ENCODE assay signal across 9 cellular contexts in the genomic region with DNA sequence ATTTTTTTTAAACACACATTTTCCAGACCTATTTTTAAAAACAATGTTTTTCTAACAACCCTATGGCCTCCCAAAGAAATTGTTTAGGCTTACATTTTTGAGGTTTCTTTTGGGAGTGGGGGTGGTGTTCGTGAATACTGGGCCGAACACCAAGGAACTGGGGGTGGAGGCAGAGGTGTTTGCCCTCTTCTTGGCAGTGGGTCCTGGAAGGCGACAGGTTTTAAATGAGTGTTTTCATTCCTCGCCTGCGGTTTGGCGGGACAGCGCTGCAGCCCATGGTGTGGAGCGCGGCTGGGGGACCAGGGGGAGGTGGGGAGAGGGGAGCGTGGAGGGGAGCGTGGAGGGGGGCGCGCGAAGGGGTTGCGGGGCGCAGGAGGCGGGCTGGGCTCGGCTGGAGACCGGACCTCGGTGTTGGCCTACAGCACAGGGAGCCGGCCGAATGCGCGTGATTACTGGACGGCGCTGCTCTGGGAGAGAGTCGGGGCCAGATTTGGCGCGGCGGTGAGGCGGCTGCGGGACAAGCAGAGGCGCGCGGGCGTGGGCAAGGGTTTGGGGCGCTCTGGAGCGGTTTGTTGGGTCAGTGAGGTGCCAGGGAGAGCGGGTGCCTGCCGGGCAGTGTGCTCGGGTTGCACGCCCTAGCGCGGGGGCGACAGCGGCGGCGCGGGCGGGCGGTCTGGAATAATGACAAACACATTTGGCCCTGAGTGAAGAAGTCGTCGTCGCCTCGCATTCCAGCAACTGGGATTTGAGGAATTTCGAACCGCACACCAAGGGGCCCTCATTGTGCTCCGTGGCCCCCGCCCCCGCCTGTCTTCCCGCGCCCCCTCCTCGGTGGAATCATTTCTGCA. TPM values are rescaled to one million over a fixed set of nuclear protein-coding genes. Genes with fewer than 3 reads are reported as not detected.
DNase-seq lines count a peak whose midpoint lies in the region; ATAC-seq and TF ChIP-seq lines count a peak whose summit lies in the region.
"Had no signal": no experiment of that assay in that cellular context is flagged by ENCODE, and none has a peak within 500 bp of the region (broad histone marks: within the 10 kb centered on the region; RNA-seq: fewer than 3 reads in every experiment).

No MANE protein-coding gene starts in this region.

- H3K9me3 Mint-ChIP-seq in glutamatergic neuron (ENCODE audit: unreplicated experiment) (peaks cover 10% of the 10 kb centered on the region), progenitor cell of endocrine pancreas (ENCODE audit: low read depth) (no peaks in the 10 kb centered on the region)

- CTCF ChIA-PET in Panc1 (lab: Charles Lee): no interaction called here

- H3K4me1 Mint-ChIP-seq in glutamatergic neuron (ENCODE audit: low read depth, unreplicated experiment): peaks cover 10% of the 10 kb centered on the region
- H3K4me1 Mint-ChIP-seq in progenitor cell of endocrine pancreas (ENCODE audit: low read depth): peaks cover 33% of the 10 kb centered on the region

- in situ Hi-C loops in Panc1 (cut with HindIII; ENCODE audit: low pct_unique_long_range_greater_than_20kb, low sequenced_read_pairs): no loop called here

- H3K27me3 Mint-ChIP-seq in glutamatergic neuron (ENCODE audit: unreplicated experiment): peaks cover 22% of the 10 kb centered on the region
- peaks cover 66% of the 10 kb centered on the region for H3K27me3 Mint-ChIP-seq in progenitor cell of endocrine pancreas

- POLR2A ChIA-PET in Panc1 (lab: Charles Lee): no interaction called here

- no peaks in the 10 kb centered on the region for H3K9me3 ChIP-seq in Panc1 (ENCODE audit: control insufficient read depth, insufficient read depth, low read depth, low read length)

- peak overlapping the region; percentile 72 for H3K4me3 Mint-ChIP-seq in glutamatergic neuron (ENCODE audit: unreplicated experiment)
- H3K4me3 Mint-ChIP-seq in progenitor cell of endocrine pancreas (ENCODE audit: low read depth): peak overlapping the region; percentile 68

- no peaks in the 10 kb centered on the region for H3K36me3 ChIP-seq in Panc1 (ENCODE audit: control insufficient read depth, insufficient read depth, low read length)

- intact Hi-C loops in Panc1 (cut with micrococcal nuclease; ENCODE audit: unreplicated experiment): loop anchor here (10.0 kb wide), 2 partner anchors 1025 to 1215 kb away; no protein-coding TSS in a partner anchor

- H3K27me3 ChIP-seq in Panc1 (ENCODE audit: control insufficient read depth, insufficient read depth, low read length): peaks cover 11% of the 10 kb centered on the region; the same call in 1 of the 2 replicates

- peaks cover 5% of the 10 kb centered on the region; the same call in 1 of the 2 replicates for H3K4me1 ChIP-seq in Panc1 (ENCODE audit: control insufficient read depth, insufficient read depth, low read length)

- no peak for ATAC-seq in Panc1
- ATAC-seq in HG03439 (IDR thresholded peaks at IDR 0.05; ENCODE audit: unreplicated experiment): no peak
- ATAC-seq in HG03159 (IDR thresholded peaks at IDR 0.05; ENCODE audit: unreplicated experiment): no peak

- no peaks in the 10 kb centered on the region for H3K36me3 Mint-ChIP-seq in glutamatergic neuron (ENCODE audit: unreplicated experiment)
- H3K36me3 Mint-ChIP-seq in progenitor cell of endocrine pancreas (ENCODE audit: insufficient read depth): no peaks in the 10 kb centered on the region

- H3K27ac Mint-ChIP-seq in glutamatergic neuron (ENCODE audit: unreplicated experiment): no peak overlapping the region
- H3K27ac Mint-ChIP-seq in progenitor cell of endocrine pancreas: peak overlapping the region; percentile 64

- no peak for TF ChIP-seq CTCF in Panc1 (IDR thresholded peaks at IDR 0.05)
- TF ChIP-seq CTCF in glutamatergic neuron (IDR thresholded peaks at IDR 0.05; ENCODE audit: partially characterized antibody, unreplicated experiment): no peak
- no peak for TF ChIP-seq CTCF in progenitor cell of endocrine pancreas (IDR thresholded peaks at IDR 0.05; ENCODE audit: unreplicated experiment)

- peak overlapping the region; percentile 24 to 32 for H3K4me3 ChIP-seq in Panc1 (ENCODE audit: low read depth in 2 of 2, low read length in 2 of 2)

- DNase-seq in Daoy (ENCODE audit: low read depth) (peak; percentile 14), Panc1 (ENCODE audit: low read depth, low spot score) (no peak), glutamatergic neuron (peak; percentile 66), progenitor cell of endocrine pancreas (ENCODE audit: low spot score, unreplicated experiment) (peak; percentile 21), GDM1 (lab: John Stamatoyannopoulos, UW) (no peak), NCI-H2029 (lab: John Stamatoyannopoulos, UW) (no peak)
- DNase-seq: SHP77 treated with DMSO at 0.1 percent for 48 hours had no signal

- no TSS peak for BruUV-seq in Panc1 (replicated peaks; lab: Mats Ljungman, UMichigan)

- H3K27ac ChIP-seq in Panc1 (ENCODE audit: low read length): no peak overlapping the region

RNA-seq across cellular contexts. Expression of a gene that starts 0.8 kb away (rescaled TPM):
- total RNA-seq in Daoy (2014; rRNA removed; shearing (Covaris generic)): 1.5 and 2.2 TPM in 2 replicates
- 0.15 TPM for total RNA-seq in Panc1 (2021; ENCODE audit: unreplicated experiment)
- not detected for polyA plus RNA-seq in Panc1 (2012; ENCODE audit: insufficient read length)
- 14.1 TPM for total RNA-seq in glutamatergic neuron (ENCODE audit: unreplicated experiment)
- 11.4 and 13.8 TPM in 2 replicates for total RNA-seq in progenitor cell of endocrine pancreas

Comparison
In these comparisons a context has a peak if more than half of its experiments do, and no peak if none do; other contexts are left out.
1. DNase-seq: peak in Daoy (single experiment), glutamatergic neuron (single experiment) and progenitor cell of endocrine pancreas (single experiment); none in Panc1 (single experiment), GDM1 (single experiment) and NCI-H2029 (single experiment).